ENCODE assay signal across 16 cellular contexts in genomic region chr3:197406266-197406665, GRCh38.
DNase-seq lines count a peak whose midpoint lies in the region; ATAC-seq and TF ChIP-seq lines count a peak whose summit lies in the region.
"Had no signal": no experiment of that assay in that cellular context is flagged by ENCODE, and none has a peak within 500 bp of the region (broad histone marks: within the 10 kb centered on the region; RNA-seq: fewer than 3 reads in every experiment).

No MANE protein-coding gene starts in this region.

- H3K4me3 ChIP-seq in right atrium auricular region = no peak overlapping the region
- H3K4me3 ChIP-seq: PC-9, testis had no signal

- intact Hi-C loops in Right ventricle myocardium inferior (cut with DNase I) = no loop called here
- intact Hi-C loops in activated CD8-positive, alpha-beta T cell treated with anti-CD3 and anti-CD28 coated beads for 36 hours (cut with micrococcal nuclease) = no loop called here

- no peaks in the 10 kb centered on the region for H3K9me3 ChIP-seq in right atrium auricular region
- H3K9me3 ChIP-seq: testis had no signal

- ATAC-seq in Right ventricle myocardium inferior (peak; percentile 74), GM18858 (IDR thresholded peaks at IDR 0.05; ENCODE audit: unreplicated experiment) (no peak), GM21717 (IDR thresholded peaks at IDR 0.05; ENCODE audit: unreplicated experiment) (no peak)
- no peak for ATAC-seq in activated CD8-positive, alpha-beta T cell treated with anti-CD3 and anti-CD28 coated beads for 36 hours

- no peaks in the 10 kb centered on the region for H3K27me3 ChIP-seq in right atrium auricular region
- H3K27me3 ChIP-seq: testis had no signal

- DNase-seq in Right ventricle myocardium inferior (ENCODE audit: missing footprints) (peak; percentile 80), right atrium auricular region (ENCODE audit: low spot score) (no peak), globus pallidus (ENCODE audit: low spot score) (peak; percentile 54), DMS53 (lab: John Stamatoyannopoulos, UW) (no peak)
- DNase-seq in activated CD8-positive, alpha-beta T cell treated with anti-CD3 and anti-CD28 coated beads for 36 hours = no peak
- DNase-seq: 8988T; effector CD8-positive, alpha-beta T cell; hypothalamus; NCI-H2227 treated with DMSO at 0.1 percent for 48 hours; PC-9; T-helper 2 cell; testis had no signal

- peak overlapping the region; percentile 38 to 58 (median 53) for H3K27ac Mint-ChIP-seq in nephron
- no peak overlapping the region for H3K27ac Mint-ChIP-seq in activated CD8-positive, alpha-beta T cell treated with anti-CD3 and anti-CD28 coated beads for 36 hours
- H3K27ac Mint-ChIP-seq: activated naive CD8-positive, alpha-beta T cell had no signal

- no peak overlapping the region for H3K4me3 Mint-ChIP-seq in nephron
- no peak overlapping the region for H3K4me3 Mint-ChIP-seq in activated CD8-positive, alpha-beta T cell treated with anti-CD3 and anti-CD28 coated beads for 36 hours
- H3K4me3 Mint-ChIP-seq: activated naive CD8-positive, alpha-beta T cell had no signal

- peaks cover 6% of the 10 kb centered on the region for H3K9me3 Mint-ChIP-seq in nephron
- H3K9me3 Mint-ChIP-seq in activated CD8-positive, alpha-beta T cell treated with anti-CD3 and anti-CD28 coated beads for 36 hours = no peaks in the 10 kb centered on the region

- H3K27me3 Mint-ChIP-seq in nephron (ENCODE audit: low read depth) = peaks cover 4% of the 10 kb centered on the region
- peaks cover 5% of the 10 kb centered on the region for H3K27me3 Mint-ChIP-seq in activated CD8-positive, alpha-beta T cell treated with anti-CD3 and anti-CD28 coated beads for 36 hours
- H3K27me3 Mint-ChIP-seq: activated naive CD8-positive, alpha-beta T cell had no signal

- TF ChIP-seq CTCF in right atrium auricular region (IDR thresholded peaks at IDR 0.05) = no peak
- no peak for TF ChIP-seq CTCF in nephron (IDR thresholded peaks at IDR 0.05; ENCODE audit: unreplicated experiment in 3 of 3)
- no peak for TF ChIP-seq CTCF in activated CD8-positive, alpha-beta T cell treated with anti-CD3 and anti-CD28 coated beads for 36 hours (IDR thresholded peaks at IDR 0.05)

- no peaks in the 10 kb centered on the region for H3K36me3 Mint-ChIP-seq in nephron (ENCODE audit: low read depth)
- H3K36me3 Mint-ChIP-seq in activated CD8-positive, alpha-beta T cell treated with anti-CD3 and anti-CD28 coated beads for 36 hours (ENCODE audit: low read depth) = no peaks in the 10 kb centered on the region
- H3K36me3 Mint-ChIP-seq: activated naive CD8-positive, alpha-beta T cell had no signal

- POLR2A ChIA-PET in activated CD8-positive, alpha-beta T cell treated with anti-CD3 and anti-CD28 coated beads for 36 hours (lab: Charles Lee) = no interaction called here

- peak overlapping the region in 1 of 2 donors; percentile 29 for H3K27ac ChIP-seq in right atrium auricular region
- H3K27ac ChIP-seq: PC-9, testis had no signal

- CTCF ChIA-PET in activated CD8-positive, alpha-beta T cell treated with anti-CD3 and anti-CD28 coated beads for 36 hours (lab: Charles Lee) = no interaction called here

- H3K36me3 ChIP-seq in right atrium auricular region = no peaks in the 10 kb centered on the region

- H3K4me1 Mint-ChIP-seq in nephron = peaks cover 36% of the 10 kb centered on the region
- no peaks in the 10 kb centered on the region for H3K4me1 Mint-ChIP-seq in activated CD8-positive, alpha-beta T cell treated with anti-CD3 and anti-CD28 coated beads for 36 hours (ENCODE audit: low read depth)

- H3K4me1 ChIP-seq in right atrium auricular region = peaks cover 0 to 4% of the 10 kb centered on the region in 2 donors
- H3K4me1 ChIP-seq: testis had no signal

Comparison
In these comparisons a context has a peak if more than half of its experiments do, and no peak if none do; other contexts are left out.
1. DNase-seq: peak in Right ventricle myocardium inferior (single experiment) and globus pallidus (single experiment); none in right atrium auricular region (single experiment), DMS53 (single experiment) and activated CD8-positive, alpha-beta T cell treated with anti-CD3 and anti-CD28 coated beads for 36 hours (single experiment).